In genomic region chr17:7327056-7327455, GRCh38 we compare ENCODE assay signal across 12 cellular contexts.
"Had no signal": no experiment of that assay in that cellular context is flagged by ENCODE, and none has a peak within 500 bp of the region (broad histone marks: within the 10 kb centered on the region; RNA-seq: fewer than 3 reads in every experiment).

No MANE protein-coding gene starts in this region.

- H3K4me3 ChIP-seq: esophagus muscularis mucosa, lower lobe of right lung, ovary had no signal

- H3K36me3 ChIP-seq: ovary had no signal

- H3K27me3 Mint-ChIP-seq: activated CD4-positive, alpha-beta memory T cell treated with anti-CD3 and anti-CD28 coated beads, Interleukin-2, amount 10 ng/mL, durations not matched to agents 7 days and 5 days; naive thymus-derived CD4-positive, alpha-beta T cell had no signal

- H3K9me3 ChIP-seq: esophagus muscularis mucosa, lower lobe of right lung, ovary had no signal

- ATAC-seq: activated naive CD4-positive, alpha-beta T cell treated with anti-CD3 and anti-CD28 coated beads, Interleukin-2, amount 50 U/mL, for 72 hours; lower lobe of right lung; naive thymus-derived CD4-positive, alpha-beta T cell had no signal

- H3K27ac ChIP-seq: esophagus muscularis mucosa, lower lobe of right lung, ovary had no signal

- DNase-seq: activated CD4-positive, alpha-beta memory T cell treated with anti-CD3 and anti-CD28 coated beads, Interleukin-2, amount 10 ng/mL, durations not matched to agents 7 days and 5 days; activated CD8-positive, alpha-beta memory T cell treated with anti-CD3 and anti-CD28 coated beads, Interleukin-2, amount 50 U/mL, for 48 hours; anterior cingulate cortex; glutamatergic neuron; lower lobe of right lung; naive thymus-derived CD4-positive, alpha-beta T cell; stimulated activated CD4-positive, alpha-beta T cell treated with anti-CD3 and anti-CD28 coated beads, Interleukin-4, amount 100 ng/mL, for 1 hour; stimulated activated CD8-positive, alpha-beta memory T cell treated with anti-CD3 and anti-CD28 coated beads, Interleukin-4, amount 100 ng/mL, for 48 hours; T-helper 9 cell had no signal

- H3K27me3 ChIP-seq: esophagus muscularis mucosa, ovary had no signal

- H3K9me3 Mint-ChIP-seq: activated CD4-positive, alpha-beta memory T cell treated with anti-CD3 and anti-CD28 coated beads, Interleukin-2, amount 10 ng/mL, durations not matched to agents 7 days and 5 days; activated naive CD4-positive, alpha-beta T cell treated with anti-CD3 and anti-CD28 coated beads, Interleukin-2, amount 50 U/mL, for 72 hours had no signal

- H3K36me3 Mint-ChIP-seq: activated naive CD4-positive, alpha-beta T cell treated with anti-CD3 and anti-CD28 coated beads, Interleukin-2, amount 50 U/mL, for 72 hours had no signal
